13 cellular contexts compared by ENCODE assay signal in the genomic region with DNA sequence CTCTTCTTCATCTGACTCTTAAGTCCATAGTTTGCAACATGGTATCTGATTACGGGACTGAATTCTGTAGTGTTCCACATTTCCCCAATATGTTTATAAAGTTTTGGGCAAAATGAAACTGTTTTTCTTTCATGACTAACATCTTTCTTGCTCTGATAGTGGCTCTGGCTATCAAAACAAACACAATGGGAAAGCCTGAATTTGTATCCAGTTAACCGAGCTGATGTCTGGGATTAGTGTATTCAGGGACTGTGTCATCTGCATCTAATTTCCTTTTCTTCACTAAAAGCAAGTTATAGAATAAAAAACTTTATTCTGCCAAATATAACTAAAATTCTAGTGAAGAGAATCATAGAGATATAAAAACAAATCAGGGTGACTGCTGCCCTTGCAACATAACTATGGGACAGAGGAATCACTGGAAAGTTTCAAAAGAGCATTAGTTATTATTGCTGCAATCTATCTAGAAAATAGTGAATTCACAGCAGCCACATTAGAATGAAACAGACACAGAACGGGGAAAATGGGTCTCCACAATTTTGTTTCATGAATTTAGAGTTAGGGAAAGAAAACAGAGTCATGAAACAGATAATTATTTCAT.
DNase-seq lines count a peak whose midpoint lies in the region; ATAC-seq, FAIRE-seq and TF ChIP-seq lines count a peak whose summit lies in the region.
"Had no signal": no experiment of that assay in that cellular context is flagged by ENCODE, and none has a peak within 500 bp of the region (broad histone marks: within the 10 kb centered on the region; RNA-seq: fewer than 3 reads in every experiment).

No MANE protein-coding gene starts in this region.

- DNase-seq in AG20443 (ENCODE audit: low spot score) (peak; percentile 57), OCI-M1 (lab: John Stamatoyannopoulos, UW) (peak; percentile 37), endothelial cell of umbilical vein (ENCODE audit: low read depth, low spot score) (peak; percentile 85), sciatic nerve (ENCODE audit: low spot score) (no peak), NCI-H2227 treated with DMSO at 0.1 percent for 48 hours (lab: John Stamatoyannopoulos, UW) (no peak), inferior parietal cortex (ENCODE audit: extremely low spot score) (no peak), OCI-M2 (lab: John Stamatoyannopoulos, UW; ENCODE audit: unreplicated experiment) (no peak)
- DNase-seq in naive thymus-derived CD4-positive, alpha-beta T cell, result no peak
- DNase-seq: activated CD4-positive, alpha-beta T cell treated with anti-CD3 and anti-CD28 coated beads, Interleukin-2, amount 10 ng/mL, durations not matched to agents 7 days and 5 days; activated naive CD4-positive, alpha-beta T cell treated with anti-CD3 and anti-CD28 coated beads, Interleukin-2, amount 10 ng/mL, durations not matched to agents 7 days and 5 days; NCI-H1694; NK-92 treated with Interleukin-12 subunit alpha and Interleukin-12 subunit beta, amount 100 ng/mL, for 24 hours had no signal

- H3K27ac ChIP-seq in endothelial cell of umbilical vein (ENCODE audit: insufficient read depth, low read depth, low read length), result peak overlapping the region; percentile 61
- H3K27ac ChIP-seq in naive thymus-derived CD4-positive, alpha-beta T cell (ENCODE audit: low read depth, low read length), result no peak overlapping the region

- peaks cover 41% of the 10 kb centered on the region for H3K4me1 ChIP-seq in endothelial cell of umbilical vein (ENCODE audit: control insufficient read depth, extremely low read depth, insufficient read depth, low read length)
- peaks cover 8 to 18% of the 10 kb centered on the region in 2 donors for H3K4me1 ChIP-seq in naive thymus-derived CD4-positive, alpha-beta T cell (ENCODE audit: control insufficient read depth in 2 of 2, insufficient read depth in 2 of 2, low read length in 2 of 2)

- POLR2A ChIA-PET in endothelial cell of umbilical vein (lab: Charles Lee), result interaction anchor here (0.9 kb wide), 1 partner anchor 61 kb away, joined by 3 read pairs; a partner anchor contains a TSS
- POLR2A ChIA-PET in naive thymus-derived CD4-positive, alpha-beta T cell (lab: Charles Lee), result no interaction called here

- peak; percentile 85 for ATAC-seq in sciatic nerve
- ATAC-seq in naive thymus-derived CD4-positive, alpha-beta T cell, result no peak

- no peak for TF ChIP-seq CTCF in endothelial cell of umbilical vein (IDR thresholded peaks at IDR 0.05; ENCODE audit: extremely low read depth in 1 of 2, insufficient read depth in 1 of 2, low read depth in 1 of 2, low read length in 2 of 2)

- peak overlapping the region; percentile 27 for H3K9ac ChIP-seq in endothelial cell of umbilical vein (replicated peaks; ENCODE audit: extremely low read depth, insufficient read depth, low read length)

- peak overlapping the region in 1 of 10 donors; percentile 23 for H3K4me3 Mint-ChIP-seq in naive thymus-derived CD4-positive, alpha-beta T cell
- H3K4me3 Mint-ChIP-seq: activated CD4-positive, alpha-beta T cell treated with anti-CD3 and anti-CD28 coated beads, Interleukin-2, amount 10 ng/mL, durations not matched to agents 7 days and 5 days; activated naive CD4-positive, alpha-beta T cell treated with anti-CD3 and anti-CD28 coated beads, Interleukin-2, amount 10 ng/mL, durations not matched to agents 7 days and 5 days had no signal

- TF ChIP-seq POLR2A in endothelial cell of umbilical vein (IDR thresholded peaks at IDR 0.05; ENCODE audit: low read depth, low read length), result no peak

- peaks cover 0 to 49% (median 43%) of the 10 kb centered on the region in 5 donors for H3K36me3 Mint-ChIP-seq in naive thymus-derived CD4-positive, alpha-beta T cell

- no peaks in the 10 kb centered on the region for H3K27me3 Mint-ChIP-seq in naive thymus-derived CD4-positive, alpha-beta T cell
- H3K27me3 Mint-ChIP-seq: activated CD4-positive, alpha-beta T cell treated with anti-CD3 and anti-CD28 coated beads, Interleukin-2, amount 10 ng/mL, durations not matched to agents 7 days and 5 days; activated naive CD4-positive, alpha-beta T cell treated with anti-CD3 and anti-CD28 coated beads, Interleukin-2, amount 10 ng/mL, durations not matched to agents 7 days and 5 days had no signal

- CTCF ChIA-PET in endothelial cell of umbilical vein (lab: Charles Lee), result interaction anchor here (0.9 to 1.0 kb wide), 2 partner anchors 14 to 190 kb away, joined by 3 to 5 read pairs; no protein-coding TSS in a partner anchor
- CTCF ChIA-PET in naive thymus-derived CD4-positive, alpha-beta T cell (lab: Charles Lee), result no interaction called here

- H3K9me3 ChIP-seq in endothelial cell of umbilical vein (replicated peaks; ENCODE audit: control insufficient read depth, insufficient read depth, low read length), result no peaks in the 10 kb centered on the region
- H3K9me3 ChIP-seq in naive thymus-derived CD4-positive, alpha-beta T cell (ENCODE audit: control insufficient read depth in 2 of 3, low read length in 3 of 3), result no peaks in the 10 kb centered on the region

- H4K20me1 ChIP-seq in endothelial cell of umbilical vein (replicated peaks; ENCODE audit: control insufficient read depth, extremely low read depth, insufficient read depth, low read length), result no peaks in the 10 kb centered on the region

- H3K9me1 ChIP-seq in endothelial cell of umbilical vein (replicated peaks; ENCODE audit: control insufficient read depth, extremely low read depth, insufficient read depth, low read length), result no peaks in the 10 kb centered on the region

- no peak overlapping the region for H2AFZ ChIP-seq in endothelial cell of umbilical vein (ENCODE audit: low read depth, low read length)

- H3K79me2 ChIP-seq in endothelial cell of umbilical vein (ENCODE audit: control insufficient read depth, insufficient read depth, low read length), result no peaks in the 10 kb centered on the region

- no TSS peak for BruUV-seq in endothelial cell of umbilical vein (replicated peaks; lab: Mats Ljungman, UMichigan)

- peaks cover 0 to 3% (median 0%) of the 10 kb centered on the region in 11 donors for H3K9me3 Mint-ChIP-seq in naive thymus-derived CD4-positive, alpha-beta T cell

- intact Hi-C loops in endothelial cell of umbilical vein (cut with micrococcal nuclease), result no loop called here
- intact Hi-C loops in sciatic nerve (cut with DNase I), result no loop called here
- intact Hi-C loops in naive thymus-derived CD4-positive, alpha-beta T cell (cut with micrococcal nuclease), result loop anchor here in 1 of 2 donors (5.0 kb wide), 1 partner anchor 191 kb away; no protein-coding TSS in a partner anchor

- H3K27ac Mint-ChIP-seq in naive thymus-derived CD4-positive, alpha-beta T cell, result peak overlapping the region in 1 of 9 donors; percentile 5
- H3K27ac Mint-ChIP-seq: activated CD4-positive, alpha-beta T cell treated with anti-CD3 and anti-CD28 coated beads, Interleukin-2, amount 10 ng/mL, durations not matched to agents 7 days and 5 days had no signal

- dilution Hi-C loops in endothelial cell of umbilical vein (cut with MboI; ENCODE audit: extremely low pct_ligation_motif_present, low sequenced_read_pairs), result no loop called here

- FAIRE-seq in endothelial cell of umbilical vein (lab: Jason Lieb, UNC), result peak; percentile 81
- FAIRE-seq: H54 had no signal

- H3K27me3 ChIP-seq in endothelial cell of umbilical vein (ENCODE audit: control insufficient read depth in 2 of 2, insufficient read depth in 2 of 2, low read length in 2 of 2), result no peaks in the 10 kb centered on the region
- no peaks in the 10 kb centered on the region for H3K27me3 ChIP-seq in naive thymus-derived CD4-positive, alpha-beta T cell (ENCODE audit: control insufficient read depth in 2 of 2, insufficient read depth in 2 of 2, low read length in 2 of 2)

- peak overlapping the region in 1 of 3 experiments; percentile 46 for H3K4me3 ChIP-seq in endothelial cell of umbilical vein (replicated peaks in 1 of 3; ENCODE audit: insufficient read depth in 1 of 3, low read depth in 1 of 3, low read length in 3 of 3)
- H3K4me3 ChIP-seq in naive thymus-derived CD4-positive, alpha-beta T cell (ENCODE audit: low read length), result no peak overlapping the region

- H3K36me3 ChIP-seq in endothelial cell of umbilical vein (ENCODE audit: control insufficient read depth in 2 of 2, extremely low read depth in 1 of 2, insufficient read depth in 2 of 2, low read length in 2 of 2), result no peaks in the 10 kb centered on the region
- H3K36me3 ChIP-seq in naive thymus-derived CD4-positive, alpha-beta T cell (ENCODE audit: control insufficient read depth in 2 of 3, insufficient read depth in 3 of 3, low read length in 3 of 3), result peaks cover 0 to 11% (median 0%) of the 10 kb centered on the region in 3 experiments

- H3K4me2 ChIP-seq in endothelial cell of umbilical vein (ENCODE audit: insufficient read depth, low read length), result peak overlapping the region; percentile 95

- peaks cover 13 to 47% (median 36%) of the 10 kb centered on the region in 7 donors for H3K4me1 Mint-ChIP-seq in naive thymus-derived CD4-positive, alpha-beta T cell

TF ChIP-seq in endothelial cell of umbilical vein, 7 proteins besides CTCF, POLR2A, EP300 and RAD21:
- TF ChIP-seq JUN (IDR thresholded peaks at IDR 0.05; ENCODE audit: borderline replicate concordance, insufficient read depth, insufficient read length, low read depth) (no peak), FOS (IDR thresholded peaks at IDR 0.05; ENCODE audit: borderline replicate concordance, insufficient read depth, low read length) (peak; percentile 53), GATA2 (IDR thresholded peaks at IDR 0.05; ENCODE audit: insufficient read depth, insufficient read length, low read depth, low read length) (peak; percentile 50), EZH2 (IDR thresholded peaks at IDR 0.05; ENCODE audit: borderline replicate concordance, low read depth, low read length, severe bottlenecking) (no peak), POLR2AphosphoS5 (IDR thresholded peaks at IDR 0.05; ENCODE audit: insufficient read depth, low read depth, low read length) (no peak), MYC (IDR thresholded peaks at IDR 0.05; ENCODE audit: low read depth, low read length) (no peak)
- TF ChIP-seq, protein P1, sequence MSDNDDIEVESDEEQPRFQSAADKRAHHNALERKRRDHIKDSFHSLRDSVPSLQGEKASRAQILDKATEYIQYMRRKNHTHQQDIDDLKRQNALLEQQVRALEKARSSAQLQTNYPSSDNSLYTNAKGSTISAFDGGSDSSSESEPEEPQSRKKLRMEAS (IDR thresholded peaks at IDR 0.05; ENCODE audit: insufficient read depth, insufficient read length), result no peak

Comparison
In these comparisons a context has a peak if more than half of its experiments do, and no peak if none do; other contexts are left out.
1. DNase-seq: peak in AG20443 (single experiment), OCI-M1 (single experiment) and endothelial cell of umbilical vein (single experiment); none in sciatic nerve (single experiment), NCI-H2227 treated with DMSO at 0.1 percent for 48 hours (single experiment), inferior parietal cortex (single experiment), OCI-M2 (single experiment) and naive thymus-derived CD4-positive, alpha-beta T cell (0 of 9).